8 cellular contexts compared by ENCODE assay signal in genomic region chr1:223363057-223363855, GRCh38. TPM values are rescaled to one million over a fixed set of nuclear protein-coding genes. Genes with fewer than 3 reads are reported as not detected.
A peak's percentile ranks its signal among the peaks of the same experiment; 100 is the strongest.
DNase-seq lines count a peak whose midpoint lies in the region; ATAC-seq and TF ChIP-seq lines count a peak whose summit lies in the region.

No MANE protein-coding gene starts in this region.

- H2AFZ ChIP-seq in neuron (ENCODE audit: low read depth, low read length): peak overlapping the region; percentile 57

- H3K36me3 Mint-ChIP-seq in Calu3 (ENCODE audit: insufficient read depth, unreplicated experiment): peaks cover 21% of the 10 kb centered on the region
- peaks cover 1% of the 10 kb centered on the region for H3K36me3 Mint-ChIP-seq in activated T-cell treated with anti-CD3 and anti-CD28 coated beads, Interleukin-2, amount 50 U/mL, for 24 hours (ENCODE audit: low read depth)

- peaks cover 11% of the 10 kb centered on the region for H3K4me1 ChIP-seq in neuron (ENCODE audit: insufficient read depth, low read length)

- H3K27me3 Mint-ChIP-seq in Calu3 (ENCODE audit: unreplicated experiment): peaks cover 81% of the 10 kb centered on the region
- H3K27me3 Mint-ChIP-seq in activated T-cell treated with anti-CD3 and anti-CD28 coated beads, Interleukin-2, amount 50 U/mL, for 24 hours: peaks cover 40% of the 10 kb centered on the region

- peak; percentile 15 for DNase-seq in Calu3
- DNase-seq in NCI-H1092 treated with DMSO at 0.1 percent for 48 hours (lab: John Stamatoyannopoulos, UW): peak; percentile 56
- DNase-seq in activated T-cell treated with anti-CD3 and anti-CD28 coated beads, Interleukin-2, amount 50 U/mL, for 24 hours: peak; percentile 51
- peak; percentile 5 for DNase-seq in fibroblast of pulmonary artery (ENCODE audit: low read depth)
- DNase-seq in NCI-H2107 (lab: John Stamatoyannopoulos, UW): no peak

- peak overlapping the region; percentile 74 for H3K4me3 Mint-ChIP-seq in Calu3 (ENCODE audit: low read depth, unreplicated experiment)
- peak overlapping the region; percentile 81 for H3K4me3 Mint-ChIP-seq in activated T-cell treated with anti-CD3 and anti-CD28 coated beads, Interleukin-2, amount 50 U/mL, for 24 hours

- TF ChIP-seq CTCF in Calu3 (IDR thresholded peaks at IDR 0.05; ENCODE audit: unreplicated experiment): no peak
- no peak for TF ChIP-seq CTCF in fibroblast of pulmonary artery (IDR thresholded peaks at IDR 0.05; ENCODE audit: low read length, missing control alignments)

- H3K27me3 ChIP-seq in neuron (ENCODE audit: insufficient read depth, low read length): peaks cover 54% of the 10 kb centered on the region

- H3K4me1 Mint-ChIP-seq in Calu3 (ENCODE audit: low read depth, unreplicated experiment): peaks cover 14% of the 10 kb centered on the region
- H3K4me1 Mint-ChIP-seq in activated T-cell treated with anti-CD3 and anti-CD28 coated beads, Interleukin-2, amount 50 U/mL, for 24 hours (ENCODE audit: low read depth): peaks cover 17% of the 10 kb centered on the region

- no peak overlapping the region for H3K27ac Mint-ChIP-seq in Calu3 (ENCODE audit: unreplicated experiment)
- no peak overlapping the region for H3K27ac Mint-ChIP-seq in activated T-cell treated with anti-CD3 and anti-CD28 coated beads, Interleukin-2, amount 50 U/mL, for 24 hours

- H3K9me3 Mint-ChIP-seq in Calu3 (ENCODE audit: low read depth, unreplicated experiment): no peaks in the 10 kb centered on the region
- H3K9me3 Mint-ChIP-seq in activated T-cell treated with anti-CD3 and anti-CD28 coated beads, Interleukin-2, amount 50 U/mL, for 24 hours: no peaks in the 10 kb centered on the region

- H3K36me3 ChIP-seq in neuron (ENCODE audit: insufficient read depth, low read length): no peaks in the 10 kb centered on the region

- intact Hi-C loops in Calu3 (cut with micrococcal nuclease; ENCODE audit: unreplicated experiment): loop anchor here (5.0 to 10.0 kb wide), 2 partner anchors 181 to 228 kb away; no protein-coding TSS in a partner anchor

- CTCF ChIA-PET in Calu3 (lab: Charles Lee): interaction anchor here (0.6 to 1.3 kb wide), 12 partner anchors 10 to 898 kb away, joined by 3 to 7 read pairs (median 4); partner anchors contain the start of gene TLR5

- H3K9me3 ChIP-seq in neuron (ENCODE audit: low read length): no peaks in the 10 kb centered on the region

- H3K4me3 ChIP-seq in fibroblast of pulmonary artery (replicated peaks; ENCODE audit: low read depth, low read length) (no peak overlapping the region), neuron (ENCODE audit: low read length) (peak overlapping the region; percentile 56)

- no TSS peak for BruUV-seq in Calu3 (replicated peaks; lab: Mats Ljungman, UMichigan)

- ATAC-seq in GM21737 (IDR thresholded peaks at IDR 0.05; ENCODE audit: unreplicated experiment) (no peak), GM21717 (IDR thresholded peaks at IDR 0.05; ENCODE audit: unreplicated experiment) (no peak)

RNA-seq across cellular contexts. Expression of gene SUSD4, which starts 0.7 kb away (rescaled TPM):
- 7.2 and 9.7 TPM in 2 replicates for total RNA-seq in Calu3 (2022)

RNA-seq across cellular contexts. Expression of gene CCDC185, which starts 30.0 kb away (rescaled TPM):
- total RNA-seq in Calu3 (2022): 0.17 TPM in 1 of 2 replicates, not detected in the other
